Comparison of ENCODE assay signal across 23 cellular contexts in the genomic region with DNA sequence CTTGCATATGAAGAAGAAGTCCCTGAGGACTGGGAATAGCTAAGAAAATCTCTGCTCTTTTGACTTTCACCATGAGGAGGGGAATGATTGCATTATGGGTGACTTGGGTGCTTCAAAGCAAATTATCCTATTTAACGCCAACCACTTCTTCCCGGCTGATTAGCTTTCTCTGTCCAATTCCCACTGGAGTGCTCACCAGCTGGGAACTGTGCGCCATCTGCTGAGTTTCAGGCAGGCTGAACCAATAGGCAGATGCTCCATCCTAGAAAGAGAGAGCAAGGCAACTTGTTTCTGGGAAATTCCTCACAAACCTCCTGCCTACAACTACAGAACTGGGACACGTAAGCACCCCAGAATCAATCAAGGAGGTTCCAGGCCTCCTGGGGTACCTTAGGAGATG. TPM values are rescaled to one million over a fixed set of nuclear protein-coding genes. Genes with fewer than 3 reads are reported as not detected.
DNase-seq lines count a peak whose midpoint lies in the region; ATAC-seq, FAIRE-seq and TF ChIP-seq lines count a peak whose summit lies in the region.
"Had no signal": no experiment of that assay in that cellular context is flagged by ENCODE, and none has a peak within 500 bp of the region (broad histone marks: within the 10 kb centered on the region; RNA-seq: fewer than 3 reads in every experiment).

No MANE protein-coding gene starts in this region.

- TF ChIP-seq CTCF in gastroesophageal sphincter (IDR thresholded peaks at IDR 0.05): no peak

- FAIRE-seq in GM12891 (lab: Jason Lieb, UNC): no peak
- FAIRE-seq: A549, colon, endometrium, K562, RCC 7860 had no signal

- DNase-seq in SHP77 (lab: John Stamatoyannopoulos, UW) (peak; percentile 5 to 11), SHP77 treated with DMSO at 0.1 percent for 48 hours (lab: John Stamatoyannopoulos, UW) (no peak), NCI-H187 treated with DMSO at 0.1 percent for 48 hours (lab: John Stamatoyannopoulos, UW) (peak; percentile 67), NCI-H524 (lab: John Stamatoyannopoulos, UW) (peak; percentile 93 to 96), posterior cingulate gyrus (peak in 7 of 10 donors; percentile 20 to 92 (median 68)), GM12891 (ENCODE audit: insufficient read length, low spot score) (no peak)
- DNase-seq: activated CD8-positive, alpha-beta memory T cell treated with anti-CD3 and anti-CD28 coated beads for 24 hours; activated T-cell treated with anti-CD3 and anti-CD28 coated beads, Interleukin-2, amount 50 U/mL, for 72 hours; lower lobe of right lung; NK-92 treated with Interleukin-12 subunit alpha and Interleukin-12 subunit beta, amount 100 ng/mL, for 24 hours; stimulated activated CD4-positive, alpha-beta T cell treated with anti-CD3 and anti-CD28 coated beads, Interleukin-12 subunit alpha, Interleukin-12 subunit beta, amount 100 ng/mL, for 4 hours; stimulated activated CD8-positive, alpha-beta memory T cell treated with anti-CD3 and anti-CD28 coated beads, Interleukin-4, amount 100 ng/mL, for 48 hours; uterus had no signal

- no peak overlapping the region for H3K4me3 ChIP-seq in gastroesophageal sphincter
- H3K4me3 ChIP-seq: A549, hepatocyte, K562, lower lobe of right lung, uterus had no signal

- no peaks in the 10 kb centered on the region for H3K9me3 ChIP-seq in gastroesophageal sphincter
- H3K9me3 ChIP-seq: A549, lower lobe of right lung, uterus had no signal

- no peaks in the 10 kb centered on the region for H3K27me3 ChIP-seq in gastroesophageal sphincter
- H3K27me3 ChIP-seq: hepatocyte, uterus had no signal

- TF ChIP-seq EP300 in gastroesophageal sphincter (IDR thresholded peaks at IDR 0.05): no peak

- H3K36me3 ChIP-seq in gastroesophageal sphincter: no peaks in the 10 kb centered on the region
- H3K36me3 ChIP-seq: lower lobe of right lung, uterus had no signal

- intact Hi-C loops in posterior cingulate gyrus (cut with DNase I): no loop called here

- no peaks in the 10 kb centered on the region for H3K4me1 ChIP-seq in gastroesophageal sphincter
- H3K4me1 ChIP-seq: lower lobe of right lung, uterus had no signal

- ATAC-seq in GM21528 (IDR thresholded peaks at IDR 0.05; ENCODE audit: low FRiP score, unreplicated experiment) (no peak), gastroesophageal sphincter (no peak)
- ATAC-seq: A549; activated CD4-positive, CD25-positive, alpha-beta regulatory T cell treated with anti-CD3 and anti-CD28 coated beads, Interleukin-2, amount 50 U/mL, for 24 hours; activated T-cell treated with anti-CD3 and anti-CD28 coated beads, Interleukin-2, amount 50 U/mL, for 72 hours; K562; lower lobe of right lung had no signal

- 84 to 94% methylated on average over 3 to 4 of the region's 4 CpGs for WGBS in gastroesophageal sphincter (ENCODE audit: low coverage in 1 of 2), 2 donors

- H3K27ac ChIP-seq in gastroesophageal sphincter: no peak overlapping the region
- H3K27ac ChIP-seq: A549, C4-2B, hepatocyte, lower lobe of right lung, uterus had no signal

- TF ChIP-seq POLR2A in GM12891 (IDR thresholded peaks at IDR 0.05; ENCODE audit: low read depth, low read length): no peak
- TF ChIP-seq POLR2A in gastroesophageal sphincter (IDR thresholded peaks at IDR 0.05): no peak

TF ChIP-seq in GM12891, 5 proteins besides CTCF, POLR2A, EP300 and RAD21:
- TF ChIP-seq SPI1 (IDR thresholded peaks at IDR 0.05; ENCODE audit: low read depth, low read length) (no peak), POLR2AphosphoS5 (IDR thresholded peaks at IDR 0.05; ENCODE audit: low read depth, low read length) (no peak), PAX5 (IDR thresholded peaks at IDR 0.05; ENCODE audit: insufficient read depth, low read length, severe bottlenecking) (no peak), TAF1 (IDR thresholded peaks at IDR 0.05; ENCODE audit: low read depth, low read length) (no peak), POU2F2 (IDR thresholded peaks at IDR 0.05; ENCODE audit: low read depth, low read length) (no peak)

RNA-seq across cellular contexts. Expression of a gene that starts 49.4 kb away (rescaled TPM):
- 58.9 TPM for polyA plus RNA-seq in GM12891 (2012; ENCODE audit: low read depth, missing spikeins)
- 10 to 100 TPM; 17.7 to 34.1 (median 24.8) TPM for total RNA-seq in gastroesophageal sphincter

Comparison
In these comparisons a context has a peak if more than half of its experiments do, and no peak if none do; other contexts are left out.
1. DNase-seq: peak in SHP77 (2 of 2), NCI-H187 treated with DMSO at 0.1 percent for 48 hours (single experiment), NCI-H524 (2 of 2) and posterior cingulate gyrus (7 of 10); none in SHP77 treated with DMSO at 0.1 percent for 48 hours (single experiment) and GM12891 (single experiment).